Comparison of ENCODE assay signal across 14 cellular contexts in genomic region chr1:101284021-101284420, GRCh38. TPM values are rescaled to one million over a fixed set of nuclear protein-coding genes. Genes with fewer than 3 reads are reported as not detected.
DNase-seq lines count a peak whose midpoint lies in the region; ATAC-seq and TF ChIP-seq lines count a peak whose summit lies in the region.
"Had no signal": no experiment of that assay in that cellular context is flagged by ENCODE, and none has a peak within 500 bp of the region (broad histone marks: within the 10 kb centered on the region; RNA-seq: fewer than 3 reads in every experiment).

No MANE protein-coding gene starts in this region.

- no peak for TF ChIP-seq CTCF in CD14-positive monocyte (IDR thresholded peaks at IDR 0.05)

- H2BK12ac ChIP-seq in neuronal stem cell (ENCODE audit: low read length) = no peak overlapping the region

- H3K36me3 Mint-ChIP-seq in stimulated activated naive CD8-positive, alpha-beta T cell treated with anti-CD3 and anti-CD28 coated beads, Interleukin-15, Interleukin-2, amounts not matched to agents 100 ng/mL and 50 ng/mL, for 24 hours (ENCODE audit: low read depth) = no peaks in the 10 kb centered on the region
- H3K36me3 Mint-ChIP-seq in CD14-positive monocyte = no peaks in the 10 kb centered on the region

- intact Hi-C loops in CD14-positive monocyte (cut with micrococcal nuclease) = no loop called here

- no peak overlapping the region for H4K91ac ChIP-seq in neuronal stem cell (ENCODE audit: low read depth, low read length, poor library complexity)

- no peak overlapping the region for H3K4ac ChIP-seq in neuronal stem cell (ENCODE audit: low read length)

- H3K4me2 ChIP-seq in neuronal stem cell (ENCODE audit: insufficient read depth, low read length, poor library complexity, severe bottlenecking) = no peak overlapping the region

- WGBS in neuronal stem cell (ENCODE audit: extremely low coverage in 2 of 2, insufficient read length in 2 of 2, insufficient replicate concordance in 1 of 2), 2 donors = no CpG with 5 or more reads among the region's 16 CpGs

- ATAC-seq in HG03342 (IDR thresholded peaks at IDR 0.05; ENCODE audit: unreplicated experiment) (no peak), GM19328 (IDR thresholded peaks at IDR 0.05; ENCODE audit: unreplicated experiment) (no peak)
- ATAC-seq: GM12878, pancreas had no signal

- no peak overlapping the region for H3K14ac ChIP-seq in neuronal stem cell (ENCODE audit: low read length)

- H3K79me1 ChIP-seq in neuronal stem cell (ENCODE audit: low read depth, low read length) = no peaks in the 10 kb centered on the region

- H3K18ac ChIP-seq in neuronal stem cell (ENCODE audit: low read length) = peak overlapping the region; percentile 35

- no peak overlapping the region for H2BK15ac ChIP-seq in neuronal stem cell (ENCODE audit: low read length)

- no peaks in the 10 kb centered on the region for H3K9me3 Mint-ChIP-seq in stimulated activated naive CD8-positive, alpha-beta T cell treated with anti-CD3 and anti-CD28 coated beads, Interleukin-15, Interleukin-2, amounts not matched to agents 100 ng/mL and 50 ng/mL, for 24 hours
- no peaks in the 10 kb centered on the region for H3K9me3 Mint-ChIP-seq in CD14-positive monocyte
- H3K9me3 Mint-ChIP-seq: dendritic cell treated with granulocyte-macrophage colony-stimulating factor and Interleukin-4, amounts not matched to agents 40 ng/mL and 50 ng/mL, for 4 days had no signal

- H2AK5ac ChIP-seq in neuronal stem cell (ENCODE audit: low read depth, low read length) = no peak overlapping the region

- H3K27me3 Mint-ChIP-seq in stimulated activated naive CD8-positive, alpha-beta T cell treated with anti-CD3 and anti-CD28 coated beads, Interleukin-15, Interleukin-2, amounts not matched to agents 100 ng/mL and 50 ng/mL, for 24 hours = no peaks in the 10 kb centered on the region
- peaks cover 0 to 7% (median 0%) of the 10 kb centered on the region in 3 donors for H3K27me3 Mint-ChIP-seq in CD14-positive monocyte (ENCODE audit: low read depth in 3 of 3)

- H3K27ac Mint-ChIP-seq in stimulated activated naive CD8-positive, alpha-beta T cell treated with anti-CD3 and anti-CD28 coated beads, Interleukin-15, Interleukin-2, amounts not matched to agents 100 ng/mL and 50 ng/mL, for 24 hours = peak overlapping the region; percentile 86
- H3K27ac Mint-ChIP-seq in CD14-positive monocyte = no peak overlapping the region
- H3K27ac Mint-ChIP-seq: dendritic cell treated with granulocyte-macrophage colony-stimulating factor and Interleukin-4, amounts not matched to agents 40 ng/mL and 50 ng/mL, for 4 days had no signal

- H3K27ac ChIP-seq in neuronal stem cell (replicated peaks; ENCODE audit: low read length) = peak overlapping the region; percentile 31
- H3K27ac ChIP-seq: pancreas, SJCRH30 had no signal

- peaks cover 95% of the 10 kb centered on the region for H3K4me1 Mint-ChIP-seq in stimulated activated naive CD8-positive, alpha-beta T cell treated with anti-CD3 and anti-CD28 coated beads, Interleukin-15, Interleukin-2, amounts not matched to agents 100 ng/mL and 50 ng/mL, for 24 hours (ENCODE audit: low read depth)
- peaks cover 10% of the 10 kb centered on the region for H3K4me1 Mint-ChIP-seq in CD14-positive monocyte

- no peaks in the 10 kb centered on the region for H3K36me3 ChIP-seq in neuronal stem cell (replicated peaks in 1 of 2; ENCODE audit: control insufficient read depth in 2 of 2, insufficient read depth in 2 of 2, low read length in 2 of 2)
- H3K36me3 ChIP-seq: pancreas, SJCRH30 had no signal

- H3K23ac ChIP-seq in neuronal stem cell (ENCODE audit: low read depth, low read length, poor library complexity) = no peak overlapping the region

- peaks cover 3 to 7% of the 10 kb centered on the region in 2 donors for H3K4me1 ChIP-seq in neuronal stem cell (ENCODE audit: control insufficient read depth in 2 of 2, insufficient read depth in 1 of 2, low read depth in 1 of 2, low read length in 2 of 2)
- H3K4me1 ChIP-seq: SJCRH30 had no signal

- H4K8ac ChIP-seq in neuronal stem cell (ENCODE audit: low read depth, low read length) = no peak overlapping the region

- H2BK5ac ChIP-seq in neuronal stem cell (ENCODE audit: low read length) = no peak overlapping the region

- peak overlapping the region; percentile 64 for H2AFZ ChIP-seq in neuronal stem cell (ENCODE audit: low read length)

- H3K9ac ChIP-seq in neuronal stem cell (ENCODE audit: low read depth, low read length, poor library complexity) = no peak overlapping the region

- H2BK120ac ChIP-seq in neuronal stem cell (ENCODE audit: low read depth, low read length) = no peak overlapping the region

- peak overlapping the region; percentile 74 for H3K4me3 Mint-ChIP-seq in stimulated activated naive CD8-positive, alpha-beta T cell treated with anti-CD3 and anti-CD28 coated beads, Interleukin-15, Interleukin-2, amounts not matched to agents 100 ng/mL and 50 ng/mL, for 24 hours
- H3K4me3 Mint-ChIP-seq in CD14-positive monocyte = no peak overlapping the region
- H3K4me3 Mint-ChIP-seq: dendritic cell treated with granulocyte-macrophage colony-stimulating factor and Interleukin-4, amounts not matched to agents 40 ng/mL and 50 ng/mL, for 4 days had no signal

- peaks cover 0 to 3% of the 10 kb centered on the region in 2 donors for H3K9me3 ChIP-seq in neuronal stem cell (replicated peaks in 1 of 2; ENCODE audit: control insufficient read depth in 2 of 2, insufficient read depth in 1 of 2, low read depth in 1 of 2, low read length in 2 of 2)
- H3K9me3 ChIP-seq: pancreas, SJCRH30 had no signal

- no peak overlapping the region for H3K4me3 ChIP-seq in neuronal stem cell (ENCODE audit: low read length in 2 of 2)
- H3K4me3 ChIP-seq: GM12878, pancreas, SJCRH30 had no signal

- no peaks in the 10 kb centered on the region for H3K27me3 ChIP-seq in neuronal stem cell (ENCODE audit: control insufficient read depth in 3 of 3, insufficient read depth in 3 of 3, low read depth in 1 of 3, low read length in 3 of 3)
- H3K27me3 ChIP-seq: pancreas, SJCRH30 had no signal

- DNase-seq in activated T-cell treated with anti-CD3 and anti-CD28 coated beads for 24 hours (ENCODE audit: low read depth) (peak; percentile 43), activated T-cell treated with anti-CD3 and anti-CD28 coated beads for 4 hours (no peak), neuronal stem cell (ENCODE audit: low spot score) (no peak), CD14-positive monocyte (ENCODE audit: low spot score) (no peak)
- peak in 3 of 4 experiments; percentile 9 to 14 (median 12) for DNase-seq in activated naive CD4-positive, alpha-beta T cell (lab: John Stamatoyannopoulos, UW)
- DNase-seq: 8988T, NCI-H510A treated with DMSO at 0.1 percent for 48 hours, pancreas, SJCRH30 had no signal

RNA-seq across cellular contexts. Expression of gene S1PR1, which starts 47.2 kb away (rescaled TPM):
- 19.5 TPM for polyA plus RNA-seq in neuronal stem cell (2013, experiment 1 of 2)
- 19.0 TPM for polyA plus RNA-seq in neuronal stem cell (2013, experiment 2 of 2)
- under 1 TPM; 0.43 to 0.64 TPM for polyA plus RNA-seq in CD14-positive monocyte

Comparison
In these comparisons a context has a peak if more than half of its experiments do, and no peak if none do; other contexts are left out.
1. DNase-seq: peak in activated T-cell treated with anti-CD3 and anti-CD28 coated beads for 24 hours (single experiment) and activated naive CD4-positive, alpha-beta T cell (3 of 4); none in activated T-cell treated with anti-CD3 and anti-CD28 coated beads for 4 hours (single experiment), neuronal stem cell (single experiment) and CD14-positive monocyte (single experiment).